In genomic region chr13:95784161-95784880, GRCh38 we compare ENCODE assay signal across 11 cellular contexts.
DNase-seq lines count a peak whose midpoint lies in the region; ATAC-seq and TF ChIP-seq lines count a peak whose summit lies in the region.
"Had no signal": no experiment of that assay in that cellular context is flagged by ENCODE, and none has a peak within 500 bp of the region (broad histone marks: within the 10 kb centered on the region; RNA-seq: fewer than 3 reads in every experiment).

No MANE protein-coding gene starts in this region.

- H3K4me3 ChIP-seq in adipocyte (ENCODE audit: low read length) = no peak overlapping the region
- H3K4me3 ChIP-seq in retinal pigment epithelial cell (ENCODE audit: low read length) = no peak overlapping the region
- no peak overlapping the region for H3K4me3 ChIP-seq in gastrocnemius medialis

- H3K27ac ChIP-seq in gastrocnemius medialis = no peak overlapping the region

- H3K9me3 ChIP-seq in adipocyte (ENCODE audit: control insufficient read depth, low read length) (no peaks in the 10 kb centered on the region), gastrocnemius medialis (no peaks in the 10 kb centered on the region)

- TF ChIP-seq CTCF in retinal pigment epithelial cell (conservative IDR thresholded peaks at IDR 0.05; ENCODE audit: low read depth, low read length) (no peak), gastrocnemius medialis (IDR thresholded peaks at IDR 0.05 in 4 of 5, conservative IDR thresholded peaks at IDR 0.05 in 1 of 5) (no peak)

- H3K36me3 ChIP-seq in adipocyte (ENCODE audit: control insufficient read depth, insufficient read depth, low read length, severe bottlenecking) (peaks cover 31% of the 10 kb centered on the region), gastrocnemius medialis (peaks cover 0 to 26% of the 10 kb centered on the region in 2 donors)

- in situ Hi-C loops in gastrocnemius medialis (cut with MboI; ENCODE audit: low sequenced_read_pairs in 4 of 4) = no loop called here

- H3K27ac Mint-ChIP-seq in activated T-cell treated with anti-CD3 and anti-CD28 coated beads, Interleukin-2, amount 50 U/mL, for 24 hours = no peak overlapping the region

- H3K4me1 ChIP-seq in adipocyte (ENCODE audit: control insufficient read depth, insufficient read depth, low read length) (peaks cover 19% of the 10 kb centered on the region), gastrocnemius medialis (no peaks in the 10 kb centered on the region)

- TF ChIP-seq POLR2A in gastrocnemius medialis (IDR thresholded peaks at IDR 0.05) = no peak

- peak overlapping the region; percentile 51 for H3K9ac ChIP-seq in adipocyte (ENCODE audit: low read length)

- intact Hi-C loops in gastrocnemius medialis (cut with DNase I; ENCODE audit: low total_unique reads) = no loop called here

- no peak overlapping the region for H3K4me3 Mint-ChIP-seq in activated T-cell treated with anti-CD3 and anti-CD28 coated beads, Interleukin-2, amount 50 U/mL, for 24 hours
- H3K4me3 Mint-ChIP-seq: brain had no signal

- H3K4me1 Mint-ChIP-seq in activated T-cell treated with anti-CD3 and anti-CD28 coated beads, Interleukin-2, amount 50 U/mL, for 24 hours (ENCODE audit: low read depth) = no peaks in the 10 kb centered on the region
- H3K4me1 Mint-ChIP-seq: brain had no signal

- peaks cover 43% of the 10 kb centered on the region for H3K36me3 Mint-ChIP-seq in activated T-cell treated with anti-CD3 and anti-CD28 coated beads, Interleukin-2, amount 50 U/mL, for 24 hours (ENCODE audit: low read depth)

- H3K9me3 Mint-ChIP-seq in activated T-cell treated with anti-CD3 and anti-CD28 coated beads, Interleukin-2, amount 50 U/mL, for 24 hours = no peaks in the 10 kb centered on the region

- H3K27me3 ChIP-seq in adipocyte (replicated peaks; ENCODE audit: control insufficient read depth, insufficient read depth, low read length) (no peaks in the 10 kb centered on the region), gastrocnemius medialis (no peaks in the 10 kb centered on the region)

- ATAC-seq in gastrocnemius medialis = no peak

- H3K27me3 Mint-ChIP-seq in activated T-cell treated with anti-CD3 and anti-CD28 coated beads, Interleukin-2, amount 50 U/mL, for 24 hours = no peaks in the 10 kb centered on the region
- H3K27me3 Mint-ChIP-seq: brain had no signal

- DNase-seq in GM04503 (ENCODE audit: low read depth) (peak; percentile 55), adipocyte (ENCODE audit: low read depth) (peak; percentile 67), foreskin melanocyte (peak; percentile 29), retinal pigment epithelial cell (ENCODE audit: low read depth) (peak; percentile 75), cerebellar nuclear complex (lab: John Stamatoyannopoulos, UW) (no peak), gastrocnemius medialis (no peak), GOT3 (lab: John Stamatoyannopoulos, UW) (no peak)
- no peak for DNase-seq in activated T-cell treated with anti-CD3 and anti-CD28 coated beads, Interleukin-2, amount 50 U/mL, for 24 hours
- DNase-seq: activated CD8-positive, alpha-beta memory T cell treated with anti-CD3 and anti-CD28 coated beads for 24 hours; NCI-H446 treated with DMSO at 0.1 percent for 48 hours had no signal

Comparison
In these comparisons a context has a peak if more than half of its experiments do, and no peak if none do; other contexts are left out.
1. DNase-seq: peak in GM04503 (single experiment), adipocyte (single experiment), foreskin melanocyte (single experiment) and retinal pigment epithelial cell (single experiment); none in cerebellar nuclear complex (0 of 2), gastrocnemius medialis (0 of 2), GOT3 (single experiment) and activated T-cell treated with anti-CD3 and anti-CD28 coated beads, Interleukin-2, amount 50 U/mL, for 24 hours (single experiment).